Comparison of ENCODE assay signal across 23 cellular contexts in genomic region chr12:120845696-120846095, GRCh38.
"Had no signal": no experiment of that assay in that cellular context is flagged by ENCODE, and none has a peak within 500 bp of the region (broad histone marks: within the 10 kb centered on the region; RNA-seq: fewer than 3 reads in every experiment).

No MANE protein-coding gene starts in this region.

- H3K27ac ChIP-seq: coronary artery, lower lobe of right lung, neutrophil, parathyroid adenoma, transverse colon, vagina had no signal

- H3K4me3 ChIP-seq: coronary artery, esophagus squamous epithelium, heart right ventricle, lower lobe of right lung, right lobe of liver, transverse colon, vagina had no signal

- H3K27me3 ChIP-seq: esophagus squamous epithelium, heart right ventricle, neutrophil, right lobe of liver, transverse colon, vagina had no signal

- H3K4me3 Mint-ChIP-seq: effector memory CD8-positive, alpha-beta T cell; naive thymus-derived CD8-positive, alpha-beta T cell; neural crest cell had no signal

- H3K9me3 ChIP-seq: esophagus squamous epithelium, heart right ventricle, lower lobe of right lung, neutrophil, right lobe of liver, transverse colon, vagina had no signal

- H3K27me3 Mint-ChIP-seq: effector memory CD8-positive, alpha-beta T cell; naive thymus-derived CD8-positive, alpha-beta T cell; progenitor cell of endocrine pancreas had no signal

- ATAC-seq: effector memory CD8-positive, alpha-beta T cell; heart right ventricle; left ventricle myocardium superior; naive thymus-derived CD8-positive, alpha-beta T cell had no signal

- H3K9me3 Mint-ChIP-seq: effector memory CD8-positive, alpha-beta T cell; naive thymus-derived CD8-positive, alpha-beta T cell; neural crest cell had no signal

- DNase-seq: dermis blood vessel endothelial cell; effector memory CD8-positive, alpha-beta T cell; erythroblast; esophagus squamous epithelium; foreskin melanocyte; glutamatergic neuron; heart right ventricle; kidney glomerular epithelial cell; left ventricle myocardium superior; lower lobe of right lung; naive thymus-derived CD8-positive, alpha-beta T cell; right lobe of liver; small intestine; stimulated activated CD4-positive, alpha-beta T cell treated with anti-CD3 and anti-CD28 coated beads, Interleukin-15, amount 100 ng/mL, for 24 hours; stimulated activated CD4-positive, alpha-beta T cell treated with anti-CD3 and anti-CD28 coated beads, Interleukin-2, amount 100 ng/mL, for 48 hours; stimulated activated naive CD8-positive, alpha-beta T cell treated with anti-CD3 and anti-CD28 coated beads, Interleukin-15, Interleukin-2, amounts not matched to agents 100 U/mL and 50 U/mL, for 24 hours; transverse colon had no signal

- H3K36me3 ChIP-seq: heart right ventricle, lower lobe of right lung, right lobe of liver, transverse colon, vagina had no signal
